In genomic region chr2:96169868-96170507, GRCh38 we compare ENCODE assay signal across 23 cellular contexts. TPM values are rescaled to one million over a fixed set of nuclear protein-coding genes. Genes with fewer than 3 reads are reported as not detected.
DNase-seq lines count a peak whose midpoint lies in the region; ATAC-seq, FAIRE-seq and TF ChIP-seq lines count a peak whose summit lies in the region.
"Had no signal": no experiment of that assay in that cellular context is flagged by ENCODE, and none has a peak within 500 bp of the region (broad histone marks: within the 10 kb centered on the region; RNA-seq: fewer than 3 reads in every experiment).

No MANE protein-coding gene starts in this region.

- no peaks in the 10 kb centered on the region for H3K27me3 ChIP-seq in SK-N-SH (ENCODE audit: insufficient read depth)
- no peaks in the 10 kb centered on the region for H3K27me3 ChIP-seq in H1 (replicated peaks in 1 of 4; ENCODE audit: control insufficient read depth in 3 of 4, extremely low read depth in 1 of 4, insufficient read depth in 3 of 4, low read length in 3 of 4)
- H3K27me3 ChIP-seq: BLaER1 had no signal

- H3K79me1 ChIP-seq in H1 (ENCODE audit: low read depth, low read length): no peaks in the 10 kb centered on the region

- no peak overlapping the region for H3K27ac Mint-ChIP-seq in progenitor cell of endocrine pancreas

- H3K36me3 Mint-ChIP-seq in progenitor cell of endocrine pancreas (ENCODE audit: insufficient read depth): no peaks in the 10 kb centered on the region
- H3K36me3 Mint-ChIP-seq: CD14-positive monocyte; CD4-positive, alpha-beta memory T cell; IgD-negative memory B cell had no signal

- TF ChIP-seq RAD21 in SK-N-SH (IDR thresholded peaks at IDR 0.05; ENCODE audit: low read length): no peak
- TF ChIP-seq RAD21 in H1 (IDR thresholded peaks at IDR 0.05 in 1 of 2, conservative IDR thresholded peaks at IDR 0.05 in 1 of 2; ENCODE audit: low read depth in 2 of 2, low read length in 2 of 2): no peak

- no peak overlapping the region for H4K91ac ChIP-seq in H1 (replicated peaks; ENCODE audit: insufficient read length, low read length)

- H3K79me2 ChIP-seq in SK-N-SH (ENCODE audit: insufficient read depth) (no peaks in the 10 kb centered on the region), H1 (ENCODE audit: control insufficient read depth in 1 of 2, insufficient read depth in 2 of 2, low read length in 2 of 2) (no peaks in the 10 kb centered on the region)

- no peak overlapping the region for H2BK12ac ChIP-seq in H1 (ENCODE audit: low read depth, low read length)

- 36% methylated on average over 2 of the region's 2 CpGs for whole genome bisulfite sequencing in SK-N-SH (ENCODE audit: low lambda C conversion rate)
- WGBS in H1 (ENCODE audit: extremely low coverage in 1 of 2, insufficient coverage in 1 of 2, insufficient read length in 1 of 2, insufficient replicate concordance in 2 of 2, low coverage in 1 of 2, low lambda C conversion rate in 2 of 2, missing lambda C conversion rate in 1 of 2), 2 experiments: 81% methylated on average over 2 of the region's 2 CpGs; no CpG with 5 or more reads in 1 of the 2 experiments

- POLR2A ChIA-PET in SK-N-SH (lab: Yijun Ruan, JAX) (no interaction called here), HEK293 (lab: Yijun Ruan, JAX) (no interaction called here), H1 (lab: Charles Lee; ENCODE audit: partially characterized antibody) (interaction anchor here (0.6 kb wide), 1 partner anchor 39 kb away, joined by 3 read pairs; the partner anchor contains the start of gene STARD7)

- peaks cover 0 to 2% of the 10 kb centered on the region in 2 experiments; a peak in 1 of 4 replicates for H3K4me1 ChIP-seq in SK-N-SH (ENCODE audit: control insufficient read depth in 1 of 2, insufficient read depth in 2 of 2, low read depth in 1 of 2, low read length in 1 of 2)
- no peaks in the 10 kb centered on the region for H3K4me1 ChIP-seq in HEK293 (ENCODE audit: control insufficient read depth, insufficient read depth, low read length)
- H3K4me1 ChIP-seq in H1 (replicated peaks in 1 of 4; ENCODE audit: control insufficient read depth in 3 of 4, insufficient read depth in 4 of 4, low read length in 3 of 4): 0 out of 7 replicates have a peak, but pooled peaks cover 0 to 2% (median 0%) of the 10 kb centered on the region in 4 experiments

- H3K4me3 Mint-ChIP-seq in progenitor cell of endocrine pancreas (ENCODE audit: low read depth): no peak overlapping the region
- H3K4me3 Mint-ChIP-seq: CD14-positive monocyte; CD4-positive, alpha-beta memory T cell; IgD-negative memory B cell had no signal

- DNase-seq in SK-N-SH (no peak), H1 (ENCODE audit: low read depth in 1 of 2, low spot score in 2 of 2) (no peak), progenitor cell of endocrine pancreas (ENCODE audit: low spot score, unreplicated experiment) (no peak)
- no peak for DNase-seq in stimulated activated naive CD8-positive, alpha-beta T cell treated with anti-CD3 and anti-CD28 coated beads, Interleukin-15, Interleukin-2, amounts not matched to agents 100 U/mL and 50 U/mL, for 24 hours
- DNase-seq: 8988T; CD4-positive, alpha-beta memory T cell; DMS153; DND-41; EL; HCEC 1CT; Kasumi-1; KG1 had no signal

- H2BK15ac ChIP-seq in H1 (ENCODE audit: low read length): no peak overlapping the region

- no peak for ATAC-seq in SK-N-SH treated with all-trans-retinoic acid at 6 μM for 48 hours
- no peak for ATAC-seq in HG02973 (IDR thresholded peaks at IDR 0.05; ENCODE audit: unreplicated experiment)
- ATAC-seq in stimulated activated naive CD8-positive, alpha-beta T cell treated with anti-CD3 and anti-CD28 coated beads, Interleukin-15, Interleukin-2, amounts not matched to agents 100 U/mL and 50 U/mL, for 24 hours: no peak

- no peak overlapping the region for H3K27ac ChIP-seq in SK-N-SH (ENCODE audit: low read depth in 2 of 2, low read length in 1 of 2)
- H3K27ac ChIP-seq in HEK293 (ENCODE audit: extremely low read depth, low read depth, low read length): no peak overlapping the region
- no peak overlapping the region for H3K27ac ChIP-seq in H1 (ENCODE audit: low read depth, low read length)
- H3K27ac ChIP-seq: BLaER1 had no signal

- no peak overlapping the region for H3K14ac ChIP-seq in H1 (ENCODE audit: insufficient read length)

- no peak overlapping the region for H2AFZ ChIP-seq in SK-N-SH (ENCODE audit: low read depth)
- H2AFZ ChIP-seq in H1 (ENCODE audit: low read length): no peak overlapping the region

- CTCF ChIA-PET in SK-N-SH (lab: Yijun Ruan, JAX): interaction anchor here (0.9 kb wide), 1 partner anchor 32 kb away, joined by 4 read pairs; the partner anchor contains the start of gene ASTL
- CTCF ChIA-PET in HEK293 (lab: Yijun Ruan, JAX): interaction anchor here (0.7 kb wide), 1 partner anchor 74 kb away, joined by 7 read pairs; no protein-coding TSS in a partner anchor
- CTCF ChIA-PET in H1 (lab: Charles Lee; ENCODE audit: partially characterized antibody): interaction anchor here (0.6 to 0.9 kb wide), 2 partner anchors 42 to 91 kb away, joined by 3 read pairs; no protein-coding TSS in a partner anchor

- no peak overlapping the region for H3K23ac ChIP-seq in H1 (ENCODE audit: insufficient read length)

- peaks cover 3% of the 10 kb centered on the region for H3K27me3 Mint-ChIP-seq in progenitor cell of endocrine pancreas
- H3K27me3 Mint-ChIP-seq: CD4-positive, alpha-beta memory T cell had no signal

- no peak overlapping the region for H2BK5ac ChIP-seq in H1 (ENCODE audit: low read depth, low read length)

- no peak overlapping the region for H2BK120ac ChIP-seq in H1 (replicated peaks; ENCODE audit: low read depth, low read length)

- H3K23me2 ChIP-seq in H1 (ENCODE audit: low read depth, low read length): no peaks in the 10 kb centered on the region

- H2AK5ac ChIP-seq in H1 (ENCODE audit: low read depth, low read length): no peak overlapping the region

- H3K9ac ChIP-seq in SK-N-SH (no peak overlapping the region), H1 (replicated peaks in 1 of 4; ENCODE audit: extremely low read depth in 1 of 4, low read depth in 3 of 4, low read length in 3 of 4) (no peak overlapping the region)
- H3K9ac ChIP-seq: BLaER1 had no signal

- H3K4me3 ChIP-seq in SK-N-SH (ENCODE audit: low read depth in 2 of 2, low read length in 1 of 2) (no peak overlapping the region), HEK293 (ENCODE audit: low read depth, low read length) (no peak overlapping the region), H1 (ENCODE audit: extremely low read depth in 1 of 4, insufficient read depth in 2 of 4, low read depth in 3 of 4, low read length in 4 of 4) (no peak overlapping the region)
- H3K4me3 ChIP-seq: BLaER1 had no signal

- H4K20me1 ChIP-seq in SK-N-SH (ENCODE audit: insufficient read depth): no peaks in the 10 kb centered on the region
- no peaks in the 10 kb centered on the region for H4K20me1 ChIP-seq in H1 (replicated peaks in 1 of 2; ENCODE audit: control insufficient read depth in 1 of 2, insufficient read depth in 2 of 2, low read length in 2 of 2)
- H4K20me1 ChIP-seq: BLaER1 had no signal

- FAIRE-seq in H1 (lab: Jason Lieb, UNC): no peak
- FAIRE-seq: H54, HTR-8/SVneo had no signal

- H3K4me2 ChIP-seq in SK-N-SH (no peak overlapping the region), H1 (ENCODE audit: insufficient read depth in 1 of 2, low read depth in 2 of 2, low read length in 2 of 2) (no peak overlapping the region)
- H3K4me2 ChIP-seq: BLaER1 had no signal

- H2BK20ac ChIP-seq in H1 (ENCODE audit: low read length): no peak overlapping the region

- no peak for TF ChIP-seq EP300 in SK-N-SH (IDR thresholded peaks at IDR 0.05; ENCODE audit: borderline replicate concordance in 1 of 2, low read depth in 1 of 2, low read length in 1 of 2)
- TF ChIP-seq EP300 in H1 (IDR thresholded peaks at IDR 0.05; ENCODE audit: borderline replicate concordance in 1 of 2, low read depth in 2 of 2, low read length in 2 of 2): no peak

- H3K56ac ChIP-seq in H1 (replicated peaks; ENCODE audit: insufficient read length, low read depth, low read length): no peak overlapping the region

- no peaks in the 10 kb centered on the region for H3K4me1 Mint-ChIP-seq in progenitor cell of endocrine pancreas (ENCODE audit: low read depth)

- peaks cover 17% of the 10 kb centered on the region for H3F3A ChIP-seq in SK-N-SH (replicated peaks; ENCODE audit: insufficient read depth)

- no peak overlapping the region for H4K5ac ChIP-seq in H1 (ENCODE audit: insufficient read length, low read depth, low read length)

- H3K18ac ChIP-seq in H1 (ENCODE audit: extremely low read depth, low read length): no peak overlapping the region

- H3K9me2 ChIP-seq in SK-N-SH: no peaks in the 10 kb centered on the region

- H3K36me3 ChIP-seq in SK-N-SH (replicated peaks in 1 of 2; ENCODE audit: control insufficient read depth in 1 of 2, insufficient read depth in 2 of 2, low read length in 1 of 2) (no peaks in the 10 kb centered on the region), HEK293 (ENCODE audit: control insufficient read depth in 2 of 2, insufficient read depth in 1 of 2, low read length in 2 of 2) (no peaks in the 10 kb centered on the region), H1 (ENCODE audit: control insufficient read depth in 2 of 4, insufficient read depth in 4 of 4, low read length in 3 of 4) (no peaks in the 10 kb centered on the region)
- H3K36me3 ChIP-seq: BLaER1 had no signal

- TF ChIP-seq CTCF in SK-N-SH (IDR thresholded peaks at IDR 0.05) (no peak), HEK293 (tag by site-specific recombination; IDR thresholded peaks at IDR 0.05) (no peak), H1 (IDR thresholded peaks at IDR 0.05; ENCODE audit: control extremely low read depth in 1 of 3, insufficient read depth in 1 of 3, low read depth in 1 of 3, low read length in 3 of 3) (no peak), progenitor cell of endocrine pancreas (IDR thresholded peaks at IDR 0.05; ENCODE audit: unreplicated experiment) (no peak)

- peaks cover 7% of the 10 kb centered on the region for H3K9me3 Mint-ChIP-seq in progenitor cell of endocrine pancreas (ENCODE audit: low read depth)
- H3K9me3 Mint-ChIP-seq: IgD-negative memory B cell had no signal

- H4K8ac ChIP-seq in H1 (ENCODE audit: extremely low read depth, insufficient read depth, low read length): no peak overlapping the region

- H3K9me3 ChIP-seq in SK-N-SH: peaks cover 4% of the 10 kb centered on the region; the same call in 1 of the 2 replicates
- H3K9me3 ChIP-seq in HEK293 (ENCODE audit: control insufficient read depth, insufficient read depth, low read depth, low read length): no peaks in the 10 kb centered on the region
- H3K9me3 ChIP-seq in H1 (ENCODE audit: insufficient read depth in 2 of 2, low read depth in 1 of 2, low read length in 1 of 2): peaks cover 0 to 3% of the 10 kb centered on the region in 2 experiments; a peak in 1 of 4 replicates
- H3K9me3 ChIP-seq: BLaER1 had no signal

- no peak overlapping the region for H3K4ac ChIP-seq in H1 (replicated peaks; ENCODE audit: insufficient read length, low read depth, low read length)

- TF ChIP-seq POLR2A in H1 (IDR thresholded peaks at IDR 0.05; ENCODE audit: control extremely low read depth in 1 of 2, low read depth in 2 of 2, low read length in 2 of 2): no peak

RNA-seq across cellular contexts. Expression of gene DUSP2, which starts 24.7 kb away (rescaled TPM):
- 0.79 and 1.2 TPM in 2 replicates for polyA plus RNA-seq in SK-N-SH (2012; rRNA removed)
- 0.14 and 0.38 TPM in 2 replicates for polyA plus RNA-seq in SK-N-SH (2012; cell fraction: cytosol; rRNA removed)
- polyA plus RNA-seq in SK-N-SH (2012; cell fraction: nucleus; rRNA removed): 6.4 and 7.5 TPM in 2 replicates
- total RNA-seq in H1 (2021; fragmentation: NEBNext Ultra II Directional; extraction: Animal tissue kit (Norgen Biotek cat#: 25700)): 8.7 and 10.1 TPM in 2 replicates
- 10.4 and 11.7 TPM in 2 replicates for polyA plus RNA-seq in H1 (2011; rRNA removed)
- 8.4 TPM for polyA plus RNA-seq in H1 (2011; cell fraction: cytosol; rRNA removed)
- polyA plus RNA-seq in H1 (2011; cell fraction: nucleus; rRNA removed): 21.7 TPM
- polyA plus RNA-seq in H1 (2012, experiment 1 of 2): 5.9 to 8.2 TPM (median 7.6 TPM) in 4 replicates
- 9.0 TPM for polyA plus RNA-seq in H1 (2012, experiment 2 of 2)
- polyA plus RNA-seq in H1 (2013, experiment 1 of 2): 3.6 TPM
- 3.2 TPM for polyA plus RNA-seq in H1 (2013, experiment 2 of 2)
- polyA minus RNA-seq in H1 (2011; rRNA and poly(A)+ RNA removed): 5.5 and 5.9 TPM in 2 replicates
- polyA minus RNA-seq in H1 (2011; cell fraction: cytosol; rRNA and poly(A)+ RNA removed): 5.7 TPM
- polyA minus RNA-seq in H1 (2011; cell fraction: nucleus; rRNA and poly(A)+ RNA removed): 26.8 TPM
- 0.64 and 0.93 TPM in 2 replicates for total RNA-seq in progenitor cell of endocrine pancreas

RNA-seq across cellular contexts. Expression of gene ASTL, which starts 31.7 kb away (rescaled TPM):
- polyA plus RNA-seq in SK-N-SH (2012; rRNA removed) (not detected in 2 replicates), H1 (2011; rRNA removed) (1.4 and 2.2 TPM in 2 replicates)
- not detected in 2 replicates for polyA plus RNA-seq in SK-N-SH (2012; cell fraction: cytosol; rRNA removed)
- not detected in 2 replicates for polyA plus RNA-seq in SK-N-SH (2012; cell fraction: nucleus; rRNA removed)
- total RNA-seq in H1 (2021; fragmentation: NEBNext Ultra II Directional; extraction: Animal tissue kit (Norgen Biotek cat#: 25700)): 0.60 and 0.75 TPM in 2 replicates
- 1.4 TPM for polyA plus RNA-seq in H1 (2011; cell fraction: cytosol; rRNA removed)
- 2.5 TPM for polyA plus RNA-seq in H1 (2011; cell fraction: nucleus; rRNA removed)
- polyA plus RNA-seq in H1 (2012, experiment 1 of 2): 0.28 to 1.2 TPM (median 0.73 TPM) in 4 replicates
- 0.54 TPM for polyA plus RNA-seq in H1 (2012, experiment 2 of 2)
- polyA plus RNA-seq in H1 (2013, experiment 1 of 2): 0.67 TPM
- polyA plus RNA-seq in H1 (2013, experiment 2 of 2): 0.46 TPM
- polyA minus RNA-seq in H1 (2011; rRNA and poly(A)+ RNA removed): 1.2 and 1.6 TPM in 2 replicates
- polyA minus RNA-seq in H1 (2011; cell fraction: cytosol; rRNA and poly(A)+ RNA removed): 1.8 TPM
- 1.8 TPM for polyA minus RNA-seq in H1 (2011; cell fraction: nucleus; rRNA and poly(A)+ RNA removed)
- total RNA-seq in progenitor cell of endocrine pancreas: 0.29 TPM in 1 of 2 replicates, not detected in the other
- total RNA-seq: A673 had no signal
- polyA plus RNA-seq: AG04450, CD14-positive monocyte, IgD-negative memory B cell had no signal

RNA-seq across cellular contexts. Expression of gene STARD7, which starts 38.6 kb away (rescaled TPM):
- polyA plus RNA-seq in SK-N-SH (2012; rRNA removed): 36.1 and 45.8 TPM in 2 replicates
- 51.1 and 53.2 TPM in 2 replicates for polyA plus RNA-seq in SK-N-SH (2012; cell fraction: cytosol; rRNA removed)
- polyA plus RNA-seq in SK-N-SH (2012; cell fraction: nucleus; rRNA removed): 32.7 and 48.4 TPM in 2 replicates
- total RNA-seq in H1 (2021; fragmentation: NEBNext Ultra II Directional; extraction: Animal tissue kit (Norgen Biotek cat#: 25700)): 200 and 207 TPM in 2 replicates
- polyA plus RNA-seq in H1 (2011; rRNA removed): 60.3 and 89.1 TPM in 2 replicates
- polyA plus RNA-seq in H1 (2011; cell fraction: cytosol; rRNA removed): 90.5 TPM
- 50.4 TPM for polyA plus RNA-seq in H1 (2011; cell fraction: nucleus; rRNA removed)
- polyA plus RNA-seq in H1 (2012, experiment 1 of 2): 125 to 145 TPM (median 130 TPM) in 4 replicates
- 61.7 TPM for polyA plus RNA-seq in H1 (2012, experiment 2 of 2)
- polyA plus RNA-seq in H1 (2013, experiment 1 of 2): 108 TPM
- polyA plus RNA-seq in H1 (2013, experiment 2 of 2): 99.9 TPM
- polyA minus RNA-seq in H1 (2011; rRNA and poly(A)+ RNA removed): 116 and 121 TPM in 2 replicates
- polyA minus RNA-seq in H1 (2011; cell fraction: cytosol; rRNA and poly(A)+ RNA removed): 74.0 TPM
- 149 TPM for polyA minus RNA-seq in H1 (2011; cell fraction: nucleus; rRNA and poly(A)+ RNA removed)
- total RNA-seq in progenitor cell of endocrine pancreas: 117 and 118 TPM in 2 replicates

RNA-seq across cellular contexts. Expression of gene ADRA2B, which starts 53.6 kb away (rescaled TPM):
- polyA plus RNA-seq in SK-N-SH (2012; rRNA removed) (not detected in 2 replicates), H1 (2011; rRNA removed) (5.8 and 8.3 TPM in 2 replicates)
- polyA plus RNA-seq in SK-N-SH (2012; cell fraction: cytosol; rRNA removed): not detected in 2 replicates
- 0.06 and 0.15 TPM in 2 replicates for polyA plus RNA-seq in SK-N-SH (2012; cell fraction: nucleus; rRNA removed)
- 6.5 and 6.6 TPM in 2 replicates for total RNA-seq in H1 (2021; fragmentation: NEBNext Ultra II Directional; extraction: Animal tissue kit (Norgen Biotek cat#: 25700))
- 6.6 TPM for polyA plus RNA-seq in H1 (2011; cell fraction: cytosol; rRNA removed)
- polyA plus RNA-seq in H1 (2011; cell fraction: nucleus; rRNA removed): 14.4 TPM
- polyA plus RNA-seq in H1 (2012, experiment 1 of 2): 3.3 to 6.4 TPM (median 5.3 TPM) in 4 replicates
- 4.8 TPM for polyA plus RNA-seq in H1 (2012, experiment 2 of 2)
- 3.7 TPM for polyA plus RNA-seq in H1 (2013, experiment 1 of 2)
- 4.0 TPM for polyA plus RNA-seq in H1 (2013, experiment 2 of 2)
- 4.4 and 4.9 TPM in 2 replicates for polyA minus RNA-seq in H1 (2011; rRNA and poly(A)+ RNA removed)
- 6.7 TPM for polyA minus RNA-seq in H1 (2011; cell fraction: cytosol; rRNA and poly(A)+ RNA removed)
- 6.8 TPM for polyA minus RNA-seq in H1 (2011; cell fraction: nucleus; rRNA and poly(A)+ RNA removed)
- total RNA-seq in progenitor cell of endocrine pancreas: 0.69 and 0.91 TPM in 2 replicates
- total RNA-seq: A673; CD4-positive, alpha-beta memory T cell; G401 had no signal
- polyA plus RNA-seq: AG04450; CD14-positive monocyte; CD4-positive, alpha-beta memory T cell; IgD-negative memory B cell had no signal
